Comparison of ENCODE assay signal across 27 cellular contexts in genomic region chr17:60269417-60269816, GRCh38.
"Had no signal": no experiment of that assay in that cellular context is flagged by ENCODE, and none has a peak within 500 bp of the region (broad histone marks: within the 10 kb centered on the region; RNA-seq: fewer than 3 reads in every experiment).

No MANE protein-coding gene starts in this region.

- DNase-seq: activated CD4-positive, alpha-beta memory T cell treated with anti-CD3 and anti-CD28 coated beads for 36 hours; activated CD4-positive, alpha-beta T cell treated with anti-CD3 and anti-CD28 coated beads for 36 hours; activated CD4-positive, alpha-beta T cell treated with anti-CD3 and anti-CD28 coated beads, Interleukin-2, amount 10 ng/mL, durations not matched to agents 24 days and 14 days; activated CD4-positive, CD25-positive, alpha-beta regulatory T cell; activated CD4-positive, CD25-positive, alpha-beta regulatory T cell treated with anti-CD3 and anti-CD28 coated beads, Interleukin-2, amount 50 U/mL, for 72 hours; activated CD8-positive, alpha-beta memory T cell treated with anti-CD3 and anti-CD28 coated beads, Interleukin-2, amount 10 ng/mL, durations not matched to agents 7 days and 5 days; activated CD8-positive, alpha-beta memory T cell treated with anti-CD3 and anti-CD28 coated beads, Interleukin-2, amount 50 U/mL, for 4 hours; activated CD8-positive, alpha-beta T cell treated with anti-CD3 and anti-CD28 coated beads, Interleukin-2, amount 10 ng/mL, durations not matched to agents 7 days and 5 days; activated effector memory CD4-positive, alpha-beta T cell treated with anti-CD3 and anti-CD28 coated beads, Interleukin-2, amount 50 U/mL, for 16 hours; activated naive CD4-positive, alpha-beta T cell treated with anti-CD3 and anti-CD28 coated beads for 36 hours; activated naive CD8-positive, alpha-beta T cell treated with anti-CD3 and anti-CD28 coated beads, Interleukin-2, amount 10 ng/mL, durations not matched to agents 7 days and 5 days; activated T-cell treated with anti-CD3 and anti-CD28 coated beads, Interleukin-2, amount 50 U/mL, for 1 hour; activated T-cell treated with anti-CD3 and anti-CD28 coated beads, Interleukin-2, amount 50 U/mL, for 48 hours; central memory CD4-positive, alpha-beta T cell; cerebellar nuclear complex; colonic mucosa; effector CD4-positive, alpha-beta T cell; esophagus squamous epithelium; foreskin fibroblast; head of caudate nucleus; hippocampal formation; T-helper 2 cell had no signal

- H3K9me3 Mint-ChIP-seq: activated CD4-positive, alpha-beta memory T cell treated with anti-CD3 and anti-CD28 coated beads for 36 hours; activated CD4-positive, alpha-beta T cell treated with anti-CD3 and anti-CD28 coated beads, Interleukin-2, amount 10 ng/mL, durations not matched to agents 24 days and 14 days; activated naive CD4-positive, alpha-beta T cell treated with anti-CD3 and anti-CD28 coated beads for 36 hours; activated naive CD4-positive, alpha-beta T cell treated with anti-CD3 and anti-CD28 coated beads, Interleukin-2, amount 50 U/mL, for 24 hours; activated naive CD8-positive, alpha-beta T cell treated with anti-CD3 and anti-CD28 coated beads, Interleukin-2, amount 10 ng/mL, durations not matched to agents 7 days and 5 days; activated T-helper 1 cell treated with anti-CD3 and anti-CD28 coated beads, Interleukin-12 subunit alpha, Interleukin-12 subunit beta, Interleukin-2, Interleukin-4 antibody, amounts not matched to agents 30 ng/mL and 10 ng/mL and 1 ng/mL, durations not matched to agents 14 hours and 24 hours and 36 hours; activated T-helper 2 cell treated with anti-CD3 and anti-CD28 coated beads, Interferon-gamma antibody, Interleukin-2, Interleukin-4, amounts not matched to agents 10 μg/mL and 5 μg/mL and 100 μg/mL, durations not matched to agents 14 hours and 24 hours and 36 hours; brain had no signal

- FAIRE-seq: frontal cortex had no signal

- H3K27me3 Mint-ChIP-seq: activated CD4-positive, alpha-beta memory T cell treated with anti-CD3 and anti-CD28 coated beads for 36 hours; activated CD4-positive, alpha-beta T cell treated with anti-CD3 and anti-CD28 coated beads for 36 hours; activated CD4-positive, alpha-beta T cell treated with anti-CD3 and anti-CD28 coated beads, Interleukin-2, amount 10 ng/mL, durations not matched to agents 24 days and 14 days; activated CD8-positive, alpha-beta memory T cell treated with anti-CD3 and anti-CD28 coated beads, Interleukin-2, amount 10 ng/mL, durations not matched to agents 7 days and 5 days; activated naive CD4-positive, alpha-beta T cell treated with anti-CD3 and anti-CD28 coated beads, Interleukin-2, amount 50 U/mL, for 24 hours; activated naive CD8-positive, alpha-beta T cell treated with anti-CD3 and anti-CD28 coated beads, Interleukin-2, amount 10 ng/mL, durations not matched to agents 7 days and 5 days; brain had no signal

- H3K4me1 Mint-ChIP-seq: activated CD4-positive, alpha-beta T cell treated with anti-CD3 and anti-CD28 coated beads for 36 hours; activated CD4-positive, alpha-beta T cell treated with anti-CD3 and anti-CD28 coated beads, Interleukin-2, amount 10 ng/mL, durations not matched to agents 24 days and 14 days; activated naive CD4-positive, alpha-beta T cell treated with anti-CD3 and anti-CD28 coated beads, Interleukin-2, amount 50 U/mL, for 24 hours; activated naive CD8-positive, alpha-beta T cell treated with anti-CD3 and anti-CD28 coated beads, Interleukin-2, amount 10 ng/mL, durations not matched to agents 7 days and 5 days had no signal

- H3K4me3 Mint-ChIP-seq: activated CD4-positive, alpha-beta memory T cell treated with anti-CD3 and anti-CD28 coated beads for 36 hours; activated CD4-positive, alpha-beta T cell treated with anti-CD3 and anti-CD28 coated beads for 36 hours; activated CD4-positive, alpha-beta T cell treated with anti-CD3 and anti-CD28 coated beads, Interleukin-2, amount 10 ng/mL, durations not matched to agents 24 days and 14 days; activated CD8-positive, alpha-beta memory T cell treated with anti-CD3 and anti-CD28 coated beads, Interleukin-2, amount 10 ng/mL, durations not matched to agents 7 days and 5 days; activated CD8-positive, alpha-beta T cell treated with anti-CD3 and anti-CD28 coated beads, Interleukin-2, amount 10 ng/mL, durations not matched to agents 7 days and 5 days; activated naive CD4-positive, alpha-beta T cell treated with anti-CD3 and anti-CD28 coated beads for 36 hours; activated naive CD4-positive, alpha-beta T cell treated with anti-CD3 and anti-CD28 coated beads, Interleukin-2, amount 50 U/mL, for 24 hours; activated naive CD8-positive, alpha-beta T cell treated with anti-CD3 and anti-CD28 coated beads, Interleukin-2, amount 10 ng/mL, durations not matched to agents 7 days and 5 days; activated T-helper 1 cell treated with anti-CD3 and anti-CD28 coated beads, Interleukin-12 subunit alpha, Interleukin-12 subunit beta, Interleukin-2, Interleukin-4 antibody, amounts not matched to agents 30 ng/mL and 10 ng/mL and 1 ng/mL, durations not matched to agents 14 hours and 24 hours and 36 hours; brain had no signal

- H3K27ac Mint-ChIP-seq: activated CD4-positive, alpha-beta memory T cell treated with anti-CD3 and anti-CD28 coated beads for 36 hours; activated CD4-positive, alpha-beta T cell treated with anti-CD3 and anti-CD28 coated beads for 36 hours; activated CD4-positive, alpha-beta T cell treated with anti-CD3 and anti-CD28 coated beads, Interleukin-2, amount 10 ng/mL, durations not matched to agents 24 days and 14 days; activated CD8-positive, alpha-beta memory T cell treated with anti-CD3 and anti-CD28 coated beads, Interleukin-2, amount 10 ng/mL, durations not matched to agents 7 days and 5 days; activated CD8-positive, alpha-beta T cell treated with anti-CD3 and anti-CD28 coated beads, Interleukin-2, amount 10 ng/mL, durations not matched to agents 7 days and 5 days; activated naive CD4-positive, alpha-beta T cell treated with anti-CD3 and anti-CD28 coated beads for 36 hours; activated naive CD4-positive, alpha-beta T cell treated with anti-CD3 and anti-CD28 coated beads, Interleukin-2, amount 50 U/mL, for 24 hours; activated naive CD8-positive, alpha-beta T cell treated with anti-CD3 and anti-CD28 coated beads, Interleukin-2, amount 10 ng/mL, durations not matched to agents 7 days and 5 days; activated T-helper 1 cell treated with anti-CD3 and anti-CD28 coated beads, Interleukin-12 subunit alpha, Interleukin-12 subunit beta, Interleukin-2, Interleukin-4 antibody, amounts not matched to agents 30 ng/mL and 10 ng/mL and 1 ng/mL, durations not matched to agents 14 hours and 24 hours and 36 hours; activated T-helper 2 cell treated with anti-CD3 and anti-CD28 coated beads, Interferon-gamma antibody, Interleukin-2, Interleukin-4, amounts not matched to agents 10 μg/mL and 5 μg/mL and 100 μg/mL, durations not matched to agents 14 hours and 24 hours and 36 hours; brain had no signal
